27 cellular contexts compared by ENCODE assay signal in the genomic region with DNA sequence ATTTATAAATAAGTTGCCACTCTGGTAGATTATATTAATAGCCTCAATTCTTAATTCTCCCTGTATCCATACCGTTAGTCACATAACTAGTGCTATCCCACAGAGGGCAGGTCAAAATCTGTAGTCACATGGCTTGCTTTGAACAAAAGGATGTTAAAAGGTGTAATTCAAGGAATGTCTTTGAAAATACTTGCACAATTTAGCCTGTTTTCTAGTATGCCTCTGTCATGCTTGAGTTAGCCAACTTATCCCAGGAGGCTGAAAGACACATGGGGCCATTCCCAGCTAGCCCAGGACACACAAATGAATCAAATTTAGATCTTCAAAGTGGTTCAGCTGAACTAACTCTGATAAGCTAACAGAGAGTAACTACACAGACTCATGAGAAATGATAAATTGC.
"Had no signal": no experiment of that assay in that cellular context is flagged by ENCODE, and none has a peak within 500 bp of the region (broad histone marks: within the 10 kb centered on the region; RNA-seq: fewer than 3 reads in every experiment).

No MANE protein-coding gene starts in this region.

- H2AFZ ChIP-seq: parathyroid adenoma had no signal

- H3K9ac ChIP-seq: parathyroid adenoma had no signal

- H3K4me1 ChIP-seq: left ventricle myocardium inferior, parathyroid adenoma, psoas muscle, stomach, testis, thyroid gland, transverse colon, upper lobe of left lung had no signal

- H3K36me3 Mint-ChIP-seq: immature natural killer cell; memory B cell; naive thymus-derived CD8-positive, alpha-beta T cell; stimulated activated naive B cell treated with anti-CD40 and anti-IgM and Interleukin-4, amounts not matched to agents 10 μg/mL and 1 μg/mL and 100 μg/mL, for 72 hours had no signal

- H3K27me3 Mint-ChIP-seq: memory B cell; stimulated activated naive B cell treated with anti-CD40 and anti-IgM and Interleukin-4, amounts not matched to agents 10 μg/mL and 1 μg/mL and 100 μg/mL, for 72 hours had no signal

- H3K79me2 ChIP-seq: parathyroid adenoma had no signal

- H3K27ac Mint-ChIP-seq: immature natural killer cell; memory B cell; naive thymus-derived CD8-positive, alpha-beta T cell; nephron; stimulated activated naive B cell treated with anti-CD40 and anti-IgM and Interleukin-4, amounts not matched to agents 10 μg/mL and 1 μg/mL and 100 μg/mL, for 72 hours had no signal

- H3K9me3 ChIP-seq: left ventricle myocardium inferior, neutrophil, psoas muscle, stomach, testis, thyroid gland, transverse colon, upper lobe of left lung had no signal

- H3K27ac ChIP-seq: left ventricle myocardium inferior, neutrophil, parathyroid adenoma, psoas muscle, skin epidermis, stomach, testis, thyroid gland, transverse colon, upper lobe of left lung had no signal

- H3K4me1 Mint-ChIP-seq: immature natural killer cell; memory B cell; naive thymus-derived CD8-positive, alpha-beta T cell; neural crest cell; stimulated activated naive B cell treated with anti-CD40 and anti-IgM and Interleukin-4, amounts not matched to agents 10 μg/mL and 1 μg/mL and 100 μg/mL, for 72 hours had no signal

- H3K4me3 Mint-ChIP-seq: immature natural killer cell; memory B cell; naive thymus-derived CD8-positive, alpha-beta T cell; nephron; neural crest cell; stimulated activated naive B cell treated with anti-CD40 and anti-IgM and Interleukin-4, amounts not matched to agents 10 μg/mL and 1 μg/mL and 100 μg/mL, for 72 hours had no signal

- H3K27me3 ChIP-seq: neutrophil, stomach, testis, thyroid gland, transverse colon, upper lobe of left lung had no signal

- DNase-seq: head of caudate nucleus; hypothalamus; immature natural killer cell; kidney; left ventricle myocardium inferior; naive thymus-derived CD8-positive, alpha-beta T cell; occipital lobe; psoas muscle; right cardiac atrium; stimulated activated CD4-positive, alpha-beta T cell treated with anti-CD3 and anti-CD28 coated beads, Interleukin-12 subunit alpha, Interleukin-12 subunit beta, amount 100 ng/mL, for 4 hours; stimulated activated CD4-positive, alpha-beta T cell treated with anti-CD3 and anti-CD28 coated beads, Interleukin-15, amount 100 ng/mL, for 24 hours; stimulated activated CD4-positive, alpha-beta T cell treated with anti-CD3 and anti-CD28 coated beads, Interleukin-2, amount 100 ng/mL, for 24 hours; stimulated activated CD4-positive, alpha-beta T cell treated with anti-CD3 and anti-CD28 coated beads, Interleukin-4, amount 100 ng/mL, for 1 hour; stimulated activated naive B cell treated with anti-CD40 and anti-IgM and Interleukin-4, amounts not matched to agents 10 μg/mL and 1 μg/mL and 100 μg/mL, for 72 hours; stimulated activated naive CD8-positive, alpha-beta T cell treated with anti-CD3 and anti-CD28 coated beads, Interleukin-15, Interleukin-2, amounts not matched to agents 100 U/mL and 50 U/mL, for 24 hours; stomach; testis; thyroid gland; transverse colon; upper lobe of left lung had no signal

- H3K4me3 ChIP-seq: left ventricle myocardium inferior, lung, psoas muscle, skin epidermis, stomach, testis, thyroid gland, transverse colon, upper lobe of left lung had no signal

- H3K9me3 Mint-ChIP-seq: nephron; neural crest cell; stimulated activated naive B cell treated with anti-CD40 and anti-IgM and Interleukin-4, amounts not matched to agents 10 μg/mL and 1 μg/mL and 100 μg/mL, for 72 hours had no signal

- H3K36me3 ChIP-seq: left ventricle myocardium inferior, neutrophil, stomach, thyroid gland, transverse colon, upper lobe of left lung had no signal
